16 cellular contexts compared by ENCODE assay signal in genomic region chr10:103479135-103479534, GRCh38. TPM values are rescaled to one million over a fixed set of nuclear protein-coding genes. Genes with fewer than 3 reads are reported as not detected.
DNase-seq lines count a peak whose midpoint lies in the region; ATAC-seq and TF ChIP-seq lines count a peak whose summit lies in the region.
"Had no signal": no experiment of that assay in that cellular context is flagged by ENCODE, and none has a peak within 500 bp of the region (broad histone marks: within the 10 kb centered on the region; RNA-seq: fewer than 3 reads in every experiment).

TSS of gene CALHM3 (minus strand) at chr10:103479240. CDS start at chr10:103479032, 208 bp downstream.

- H3K27me3 ChIP-seq in BLaER1 treated with 17β-estradiol and CSF1 and Interleukin-3, amounts not matched to agents 10 nM and 100 nM: no peaks in the 10 kb centered on the region
- H3K27me3 ChIP-seq: colonic mucosa had no signal

- H3K36me3 Mint-ChIP-seq in HFFc6 (ENCODE audit: low read depth) (no peaks in the 10 kb centered on the region), activated B cell treated with CpG ODN at 0.5 μM for 24 hours (ENCODE audit: low read depth) (no peaks in the 10 kb centered on the region)

- 0 out of 2 replicates have a peak within 1 kb of the TSS, but pooled peaks have one; percentile 8 for H3K27ac Mint-ChIP-seq in HFFc6
- H3K27ac Mint-ChIP-seq in activated B cell treated with CpG ODN at 0.5 μM for 24 hours: no peak within 1 kb of the TSS

- no peaks in the 10 kb centered on the region for H3K9me3 Mint-ChIP-seq in HFFc6
- H3K9me3 Mint-ChIP-seq in activated B cell treated with CpG ODN at 0.5 μM for 24 hours: no peaks in the 10 kb centered on the region

- no peaks in the 10 kb centered on the region for H3K36me3 ChIP-seq in BLaER1 treated with 17β-estradiol and CSF1 and Interleukin-3, amounts not matched to agents 10 nM and 100 nM
- H3K36me3 ChIP-seq: colonic mucosa, WERI-Rb-1 had no signal

- H3K9ac ChIP-seq in BLaER1 treated with 17β-estradiol and CSF1 and Interleukin-3, amounts not matched to agents 10 nM and 100 nM: peak within 1 kb of the TSS in 2 of 11 experiments; percentile 12 to 19; a peak in 2 of 22 replicates

- CTCF ChIA-PET in activated B cell treated with CpG ODN at 0.5 μM for 24 hours (lab: Charles Lee): interaction anchor here (3.3 kb wide), 1 partner anchor 62 kb away, joined by 28 read pairs; no protein-coding TSS in a partner anchor

- POLR2A ChIA-PET in activated B cell treated with CpG ODN at 0.5 μM for 24 hours (lab: Charles Lee): no interaction called here

- H3K4me3 ChIP-seq in BLaER1 treated with 17β-estradiol and CSF1 and Interleukin-3, amounts not matched to agents 10 nM and 100 nM: no peak within 1 kb of the TSS
- H3K4me3 ChIP-seq: colonic mucosa had no signal

- no peak within 1 kb of the TSS; the same call in 1 of the 2 replicates for H3K4me3 Mint-ChIP-seq in HFFc6
- no peak within 1 kb of the TSS for H3K4me3 Mint-ChIP-seq in activated B cell treated with CpG ODN at 0.5 μM for 24 hours

- H3K27me3 Mint-ChIP-seq in HFFc6 (ENCODE audit: insufficient read depth) (peaks cover 3% of the 10 kb centered on the region), activated B cell treated with CpG ODN at 0.5 μM for 24 hours (no peaks in the 10 kb centered on the region)

- H3K4me1 ChIP-seq in BLaER1 treated with 17β-estradiol and CSF1 and Interleukin-3, amounts not matched to agents 10 nM and 100 nM: peaks cover 28 to 57% (median 36%) of the 10 kb centered on the region in 10 experiments
- H3K4me1 ChIP-seq: colonic mucosa had no signal

- peak within 1 kb of the TSS in 2 of 11 experiments; percentile 38 to 49; a peak in 4 of 22 replicates for H3K27ac ChIP-seq in BLaER1 treated with 17β-estradiol and CSF1 and Interleukin-3, amounts not matched to agents 10 nM and 100 nM
- H3K27ac ChIP-seq: C4-2B, colonic mucosa, WERI-Rb-1 had no signal

- TF ChIP-seq CTCF in HFFc6 (IDR thresholded peaks at IDR 0.05) (no peak), activated B cell treated with CpG ODN at 0.5 μM for 24 hours (IDR thresholded peaks at IDR 0.05) (no peak)

- no peaks in the 10 kb centered on the region for H3K9me3 ChIP-seq in BLaER1 treated with 17β-estradiol and CSF1 and Interleukin-3, amounts not matched to agents 10 nM and 100 nM (replicated peaks in 1 of 11)
- H3K9me3 ChIP-seq: colonic mucosa had no signal

- intact Hi-C loops in activated B cell treated with CpG ODN at 0.5 μM for 24 hours (cut with micrococcal nuclease): loop anchor here (10.0 kb wide), 1 partner anchor 834 kb away; the partner anchor contains the start of gene TRIM8

- peak; percentile 15 for DNase-seq in HFFc6
- no peak for DNase-seq in activated B cell treated with CpG ODN at 0.5 μM for 24 hours
- peak; percentile 61 for DNase-seq in myocyte (ENCODE audit: low read depth)
- DNase-seq in NOMO-1 (lab: John Stamatoyannopoulos, UW; ENCODE audit: unreplicated experiment in 2 of 2): no peak
- no peak for DNase-seq in occipital lobe (lab: John Stamatoyannopoulos, UW)
- DNase-seq in DMS 273 treated with DMSO at 0.1 percent for 48 hours (lab: John Stamatoyannopoulos, UW): no peak
- DNase-seq in T-helper 9 cell: no peak
- DNase-seq: activated CD8-positive, alpha-beta memory T cell treated with anti-CD3 and anti-CD28 coated beads, Interleukin-2, amount 50 U/mL, for 48 hours; amniotic stem cell; colonic mucosa; NCI-H345; stimulated activated CD4-positive, alpha-beta T cell treated with anti-CD3 and anti-CD28 coated beads, Interleukin-2, amount 100 ng/mL, for 48 hours; stimulated activated naive CD4-positive, alpha-beta T cell treated with Interleukin-2 at 50 U/mL for 16 hours; WERI-Rb-1 had no signal

- peak within 1 kb of the TSS; percentile 2 to 77 (median 51); a peak in 20 of 22 replicates for H3K4me2 ChIP-seq in BLaER1 treated with 17β-estradiol and CSF1 and Interleukin-3, amounts not matched to agents 10 nM and 100 nM

- H3K4me1 Mint-ChIP-seq in HFFc6 (ENCODE audit: low read depth): peaks cover 34% of the 10 kb centered on the region
- H3K4me1 Mint-ChIP-seq in activated B cell treated with CpG ODN at 0.5 μM for 24 hours: peaks cover 6% of the 10 kb centered on the region

- ATAC-seq in activated B cell treated with CpG ODN at 0.5 μM for 24 hours (ENCODE audit: low read depth): peak; percentile 56

- no peaks in the 10 kb centered on the region for H4K20me1 ChIP-seq in BLaER1 treated with 17β-estradiol and CSF1 and Interleukin-3, amounts not matched to agents 10 nM and 100 nM

RNA-seq across cellular contexts. Expression of gene CALHM3, which starts in this region (rescaled TPM):
- total RNA-seq in HFFc6 (2021; fragmentation: NEBNext Ultra II Directional; extraction: Animal tissue kit (Norgen Biotek cat#: 25700)): under 1 TPM in 1 of 6 experiments, not detected in 5; 0.09 TPM
- total RNA-seq in activated B cell treated with CpG ODN at 0.5 μM for 24 hours (not detected in 2 replicates), myocyte (not detected in 2 replicates), occipital lobe (not detected)
- polyA plus RNA-seq in myocyte (2012): 0.08 TPM
- total RNA-seq: colonic mucosa had no signal

Comparison
In these comparisons a context has a peak if more than half of its experiments do, and no peak if none do; other contexts are left out.
1. Peak in DNase-seq in HFFc6; RNA of the gene not detected or under 1 TPM.
2. Peak in ATAC-seq in activated B cell treated with CpG ODN at 0.5 μM for 24 hours; RNA of the gene not detected or under 1 TPM.
3. Peak in DNase-seq in myocyte; RNA of the gene not detected or under 1 TPM.